ENCODE assay signal across 15 cellular contexts in the genomic region with DNA sequence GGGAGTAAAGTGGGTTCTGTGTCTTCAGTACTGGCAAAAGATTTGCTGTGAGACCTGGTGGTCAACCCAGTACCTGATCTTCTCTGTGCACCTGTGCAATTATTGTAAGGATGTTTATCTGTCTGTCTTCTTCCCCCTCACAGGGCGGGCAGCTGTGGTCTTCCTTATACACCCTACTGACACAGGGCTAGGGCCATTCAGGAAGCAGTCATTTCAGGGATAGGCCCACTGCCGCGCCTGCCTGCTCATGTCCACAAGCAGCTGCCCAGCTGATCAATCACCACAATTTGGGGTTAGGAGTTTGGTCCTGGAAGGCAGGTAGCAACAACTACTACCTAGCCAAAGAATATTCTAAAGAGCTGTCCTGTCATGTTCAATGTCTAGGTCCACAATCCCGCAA. TPM values are rescaled to one million over a fixed set of nuclear protein-coding genes. Genes with fewer than 3 reads are reported as not detected.
DNase-seq lines count a peak whose midpoint lies in the region; ATAC-seq, FAIRE-seq and TF ChIP-seq lines count a peak whose summit lies in the region.
"Had no signal": no experiment of that assay in that cellular context is flagged by ENCODE, and none has a peak within 500 bp of the region (broad histone marks: within the 10 kb centered on the region; RNA-seq: fewer than 3 reads in every experiment).

No MANE protein-coding gene starts in this region.

- peak; percentile 40 for FAIRE-seq in HTR-8/SVneo (lab: Jason Lieb, UNC)
- FAIRE-seq: G401.6 had no signal

- H3K36me3 Mint-ChIP-seq in activated naive CD8-positive, alpha-beta T cell treated with anti-CD3 and anti-CD28 coated beads, Interleukin-2, amount 10 ng/mL, durations not matched to agents 7 days and 5 days = no peaks in the 10 kb centered on the region

- no peaks in the 10 kb centered on the region for H3K27me3 ChIP-seq in mucosa of rectum (ENCODE audit: control insufficient read depth in 2 of 2, insufficient read depth in 2 of 2, low read length in 2 of 2)

- POLR2A ChIA-PET in activated naive CD8-positive, alpha-beta T cell treated with anti-CD3 and anti-CD28 coated beads, Interleukin-2, amount 10 ng/mL, durations not matched to agents 7 days and 5 days (lab: Charles Lee) = interaction anchor here (1.0 kb wide), 1 partner anchor 26 kb away, joined by 4 read pairs; no protein-coding TSS in a partner anchor

- peaks cover 40 to 46% of the 10 kb centered on the region in 2 donors for H3K4me1 ChIP-seq in mucosa of rectum (ENCODE audit: control insufficient read depth in 2 of 2, insufficient read depth in 2 of 2, low read length in 2 of 2)

- no peaks in the 10 kb centered on the region for H3K9me3 Mint-ChIP-seq in activated naive CD8-positive, alpha-beta T cell treated with anti-CD3 and anti-CD28 coated beads, Interleukin-2, amount 10 ng/mL, durations not matched to agents 7 days and 5 days
- H3K9me3 Mint-ChIP-seq: H9 had no signal

- H3K27ac ChIP-seq in C4-2B (peak overlapping the region; percentile 10; the same call in 1 of the 2 replicates), mucosa of rectum (ENCODE audit: low read depth in 2 of 2, low read length in 2 of 2) (peak overlapping the region; percentile 85 to 86)

- no peaks in the 10 kb centered on the region for H3K27me3 Mint-ChIP-seq in activated naive CD8-positive, alpha-beta T cell treated with anti-CD3 and anti-CD28 coated beads, Interleukin-2, amount 10 ng/mL, durations not matched to agents 7 days and 5 days

- H3K9ac ChIP-seq in mucosa of rectum (ENCODE audit: low read depth in 1 of 2, low read length in 2 of 2) = peak overlapping the region in 1 of 2 donors; percentile 25

- peaks cover 38% of the 10 kb centered on the region for H3K4me1 Mint-ChIP-seq in activated naive CD8-positive, alpha-beta T cell treated with anti-CD3 and anti-CD28 coated beads, Interleukin-2, amount 10 ng/mL, durations not matched to agents 7 days and 5 days

- DNase-seq in HTR-8/SVneo (ENCODE audit: insufficient read length, low spot score) = no peak
- no peak for DNase-seq in activated naive CD8-positive, alpha-beta T cell treated with anti-CD3 and anti-CD28 coated beads, Interleukin-2, amount 10 ng/mL, durations not matched to agents 7 days and 5 days
- no peak for DNase-seq in cerebellar cortex (ENCODE audit: low spot score)
- no peak for DNase-seq in dedifferentiated amniotic fluid mesenchymal stem cell (ENCODE audit: extremely low spot score)
- DNase-seq in inferior parietal cortex (ENCODE audit: extremely low spot score) = no peak
- DNase-seq: cortex of kidney; H9; mesendoderm; NCI-H2171 treated with DMSO at 0.1 percent for 48 hours; stimulated activated CD4-positive, alpha-beta T cell treated with anti-CD3 and anti-CD28 coated beads, Interleukin-4, amount 100 ng/mL, for 1 hour; stimulated activated naive CD4-positive, alpha-beta T cell treated with Interleukin-2 at 50 U/mL for 16 hours had no signal

- peak overlapping the region; percentile 76 for H3K27ac Mint-ChIP-seq in activated naive CD8-positive, alpha-beta T cell treated with anti-CD3 and anti-CD28 coated beads, Interleukin-2, amount 10 ng/mL, durations not matched to agents 7 days and 5 days

- no peak for ATAC-seq in activated naive CD8-positive, alpha-beta T cell treated with anti-CD3 and anti-CD28 coated beads, Interleukin-2, amount 10 ng/mL, durations not matched to agents 7 days and 5 days (ENCODE audit: low read depth)
- no peak for ATAC-seq in HG03108 (IDR thresholded peaks at IDR 0.05; ENCODE audit: unreplicated experiment)

- no peaks in the 10 kb centered on the region for H3K9me3 ChIP-seq in mucosa of rectum (ENCODE audit: control insufficient read depth in 2 of 2, low read length in 2 of 2)

- peak overlapping the region; percentile 89 for H3K4me3 Mint-ChIP-seq in activated naive CD8-positive, alpha-beta T cell treated with anti-CD3 and anti-CD28 coated beads, Interleukin-2, amount 10 ng/mL, durations not matched to agents 7 days and 5 days

- H3K4me3 ChIP-seq in mucosa of rectum (ENCODE audit: low read length in 2 of 2) = no peak overlapping the region

- no peak for TF ChIP-seq CTCF in C4-2B (conservative IDR thresholded peaks at IDR 0.05)

- H3K36me3 ChIP-seq in mucosa of rectum (ENCODE audit: control insufficient read depth in 2 of 2, insufficient read depth in 2 of 2, low read length in 2 of 2) = no peaks in the 10 kb centered on the region

RNA-seq across cellular contexts. Expression of gene CNNM4, which starts 1.2 kb away (rescaled TPM):
- total RNA-seq in activated naive CD8-positive, alpha-beta T cell treated with anti-CD3 and anti-CD28 coated beads, Interleukin-2, amount 10 ng/mL, durations not matched to agents 7 days and 5 days = 1 to 10 TPM; 6.9 to 7.9 TPM

RNA-seq across cellular contexts. Expression of gene LMAN2L, which starts 19.7 kb away (rescaled TPM):
- total RNA-seq in activated naive CD8-positive, alpha-beta T cell treated with anti-CD3 and anti-CD28 coated beads, Interleukin-2, amount 10 ng/mL, durations not matched to agents 7 days and 5 days = 1 to 10 TPM; 7.2 to 7.3 TPM

RNA-seq across cellular contexts. Expression of gene CNNM3, which starts 56.5 kb away (rescaled TPM):
- 10 to 100 TPM; 34.6 to 34.7 TPM for total RNA-seq in activated naive CD8-positive, alpha-beta T cell treated with anti-CD3 and anti-CD28 coated beads, Interleukin-2, amount 10 ng/mL, durations not matched to agents 7 days and 5 days
